23 cellular contexts compared by ENCODE assay signal in genomic region chr9:7346144-7346543, GRCh38.
"Had no signal": no experiment of that assay in that cellular context is flagged by ENCODE, and none has a peak within 500 bp of the region (broad histone marks: within the 10 kb centered on the region; RNA-seq: fewer than 3 reads in every experiment).

No MANE protein-coding gene starts in this region.

- ATAC-seq: T-cell had no signal

- H3K4me2 ChIP-seq: KMS-11 had no signal

- H3K27me3 ChIP-seq: SJSA1 had no signal

- H3K4me3 ChIP-seq: SJSA1 had no signal

- H3K9ac ChIP-seq: KMS-11 had no signal

- H3K27ac ChIP-seq: KMS-11, SJSA1 had no signal

- H3K36me3 ChIP-seq: SJSA1 had no signal

- DNase-seq: IMR-90, Kasumi-1, MM.1S, NCI-H1092 treated with DMSO at 0.1 percent for 48 hours, NCI-H1436, NCI-H187, NCI-H2029, NCI-H2081 treated with DMSO at 0.1 percent for 48 hours, NCI-H2171, NCI-H226, NCI-H446, NCI-H510A, NCI-H524 treated with DMSO at 0.1 percent for 48 hours, NCI-H69, NCI-H774, Right ventricle myocardium superior, RPMI8226, SIG-M5, SW 1271, T-cell had no signal

- FAIRE-seq: RCC 7860 had no signal

- H3K9me3 ChIP-seq: SJSA1 had no signal

- H3K4me1 ChIP-seq: SJSA1 had no signal
